ENCODE assay signal across 8 cellular contexts in the genomic region with DNA sequence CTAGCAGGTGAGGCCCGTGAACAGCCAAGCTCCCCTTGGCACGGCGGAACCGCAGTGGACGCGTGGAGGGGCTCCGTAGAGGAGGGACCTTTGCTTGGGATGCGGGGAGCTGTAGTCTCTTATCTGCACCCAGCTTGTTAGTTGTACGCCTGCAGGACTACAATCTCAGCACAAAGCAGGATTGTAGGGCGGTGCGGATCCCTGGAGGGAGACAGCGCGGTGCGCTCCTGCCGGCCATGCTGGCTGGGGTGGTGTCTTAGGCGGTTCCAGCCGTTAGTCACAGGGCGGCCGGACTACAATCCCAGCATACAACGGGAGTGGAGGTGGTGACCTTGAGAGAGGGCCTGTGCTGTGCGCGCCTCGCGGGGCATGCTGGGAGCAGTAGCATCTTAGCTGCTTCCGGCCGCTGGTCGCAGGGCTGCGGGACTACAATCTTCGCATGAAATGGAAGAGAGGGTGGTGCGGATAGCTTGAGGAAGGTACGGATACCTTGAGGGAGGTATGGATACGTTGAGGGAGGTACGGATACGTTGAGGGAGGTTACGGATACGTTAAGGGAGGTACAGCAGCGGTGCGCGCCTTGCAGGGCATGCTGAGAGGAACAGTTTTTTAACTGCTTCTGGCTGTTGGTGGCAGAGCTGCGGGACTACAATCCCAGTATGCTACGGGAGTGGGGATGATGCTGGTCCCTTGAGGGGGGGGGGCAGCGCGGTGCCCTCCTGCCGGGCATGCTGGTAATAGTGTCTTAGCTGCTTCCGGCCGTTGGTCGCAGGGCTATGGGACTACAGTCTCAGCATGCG.
DNase-seq lines count a peak whose midpoint lies in the region; ATAC-seq and TF ChIP-seq lines count a peak whose summit lies in the region.

No MANE protein-coding gene starts in this region.

- H3K36me3 Mint-ChIP-seq in activated T-helper 2 cell treated with anti-CD3 and anti-CD28 coated beads, Interferon-gamma antibody, Interleukin-2, Interleukin-4, amounts not matched to agents 10 μg/mL and 5 μg/mL and 100 μg/mL, durations not matched to agents 14 hours and 24 hours and 36 hours (ENCODE audit: low read depth): peaks cover 41% of the 10 kb centered on the region
- H3K36me3 Mint-ChIP-seq in natural killer cell: no peaks in the 10 kb centered on the region

- H3K9me3 ChIP-seq in DOHH2 (ENCODE audit: control insufficient read depth, insufficient read depth, low read length) (no peaks in the 10 kb centered on the region), GM23248 (ENCODE audit: low read depth) (no peaks in the 10 kb centered on the region), Karpas-422 (ENCODE audit: low read length) (peaks cover 6% of the 10 kb centered on the region; the same call in 1 of the 2 replicates)

- peak; percentile 94 to 99 (median 94) for ATAC-seq in natural killer cell

- intact Hi-C loops in activated T-helper 2 cell treated with anti-CD3 and anti-CD28 coated beads, Interferon-gamma antibody, Interleukin-2, Interleukin-4, amounts not matched to agents 10 μg/mL and 5 μg/mL and 100 μg/mL, durations not matched to agents 14 hours and 24 hours and 36 hours (cut with micrococcal nuclease): no loop called here
- intact Hi-C loops in natural killer cell (cut with micrococcal nuclease): no loop called here

- H3K27me3 ChIP-seq in DOHH2 (ENCODE audit: control insufficient read depth, low read length) (no peaks in the 10 kb centered on the region), GM23248 (replicated peaks; ENCODE audit: insufficient read depth) (no peaks in the 10 kb centered on the region), Karpas-422 (ENCODE audit: low read length) (no peaks in the 10 kb centered on the region)

- H3K4me2 ChIP-seq in DOHH2 (ENCODE audit: low read length): peak overlapping the region; percentile 84
- H3K4me2 ChIP-seq in GM23248 (ENCODE audit: unreplicated experiment): peak overlapping the region; percentile 89
- H3K4me2 ChIP-seq in Karpas-422 (ENCODE audit: low read depth, low read length, poor library complexity, severe bottlenecking): peak overlapping the region; percentile 91

- peak overlapping the region; percentile 96 for H2AFZ ChIP-seq in GM23248
- H2AFZ ChIP-seq in Karpas-422 (ENCODE audit: low read length): peak overlapping the region; percentile 52; the same call in 1 of the 2 replicates

- H3K4me1 Mint-ChIP-seq in activated T-helper 2 cell treated with anti-CD3 and anti-CD28 coated beads, Interferon-gamma antibody, Interleukin-2, Interleukin-4, amounts not matched to agents 10 μg/mL and 5 μg/mL and 100 μg/mL, durations not matched to agents 14 hours and 24 hours and 36 hours (ENCODE audit: low read depth): peaks cover 20% of the 10 kb centered on the region
- peaks cover 19 to 34% of the 10 kb centered on the region in 2 donors for H3K4me1 Mint-ChIP-seq in natural killer cell

- H3K4me3 ChIP-seq in DOHH2 (ENCODE audit: low read length) (peak overlapping the region; percentile 96), GM23248 (peak overlapping the region; percentile 93), Karpas-422 (ENCODE audit: low read length) (peak overlapping the region; percentile 82)

- TF ChIP-seq CTCF in DOHH2 (IDR thresholded peaks at IDR 0.05; ENCODE audit: low read depth, low read length, poor library complexity, severe bottlenecking) (no peak), natural killer cell (IDR thresholded peaks at IDR 0.05) (no peak)

- H3K4me1 ChIP-seq in DOHH2 (ENCODE audit: control insufficient read depth, low read length): peaks cover 28% of the 10 kb centered on the region
- H3K4me1 ChIP-seq in GM23248 (ENCODE audit: insufficient read depth): peaks cover 12% of the 10 kb centered on the region; the same call in 1 of the 2 replicates
- H3K4me1 ChIP-seq in Karpas-422 (ENCODE audit: low read length): peaks cover 17% of the 10 kb centered on the region

- H3K4me3 Mint-ChIP-seq in activated T-helper 2 cell treated with anti-CD3 and anti-CD28 coated beads, Interferon-gamma antibody, Interleukin-2, Interleukin-4, amounts not matched to agents 10 μg/mL and 5 μg/mL and 100 μg/mL, durations not matched to agents 14 hours and 24 hours and 36 hours (ENCODE audit: low read depth): peak overlapping the region; percentile 95
- peak overlapping the region; percentile 99 for H3K4me3 Mint-ChIP-seq in natural killer cell

- peaks cover 1% of the 10 kb centered on the region for H3K9me3 Mint-ChIP-seq in activated T-helper 2 cell treated with anti-CD3 and anti-CD28 coated beads, Interferon-gamma antibody, Interleukin-2, Interleukin-4, amounts not matched to agents 10 μg/mL and 5 μg/mL and 100 μg/mL, durations not matched to agents 14 hours and 24 hours and 36 hours
- H3K9me3 Mint-ChIP-seq in natural killer cell: no peaks in the 10 kb centered on the region

- H3K27ac ChIP-seq in DOHH2 (ENCODE audit: low read depth, low read length) (peak overlapping the region; percentile 69), GM23248 (peak overlapping the region; percentile 74), Karpas-422 (ENCODE audit: low read length) (peak overlapping the region; percentile 69)

- H3K79me2 ChIP-seq in DOHH2 (ENCODE audit: control insufficient read depth, low read length) (peaks cover 86% of the 10 kb centered on the region), GM23248 (ENCODE audit: insufficient read depth) (peaks cover 84% of the 10 kb centered on the region), Karpas-422 (ENCODE audit: low read length) (peaks cover 80% of the 10 kb centered on the region)

- no peaks in the 10 kb centered on the region for H3K27me3 Mint-ChIP-seq in activated T-helper 2 cell treated with anti-CD3 and anti-CD28 coated beads, Interferon-gamma antibody, Interleukin-2, Interleukin-4, amounts not matched to agents 10 μg/mL and 5 μg/mL and 100 μg/mL, durations not matched to agents 14 hours and 24 hours and 36 hours (ENCODE audit: low read depth)
- no peaks in the 10 kb centered on the region for H3K27me3 Mint-ChIP-seq in natural killer cell (ENCODE audit: low read depth in 2 of 2)

- WGBS in GM23248 (ENCODE audit: low coverage in 1 of 2, low lambda C conversion rate in 2 of 2, missing lambda C conversion rate in 2 of 2), 2 experiments: 0 to 1% methylated on average over 46 to 47 of the region's 48 CpGs

- DNase-seq in GM23248 (peak; percentile 99), Karpas-422 (peak; percentile 98), RPMI7951 (ENCODE audit: low read depth) (peak; percentile 96), fibroblast of peridontal ligament (ENCODE audit: extremely low read depth) (peak; percentile 89), natural killer cell (peak; percentile 83)
- DNase-seq in activated T-helper 2 cell treated with anti-CD3 and anti-CD28 coated beads, Interferon-gamma antibody, Interleukin-2, Interleukin-4, amounts not matched to agents 10 μg/mL and 5 μg/mL and 100 μg/mL, durations not matched to agents 14 hours and 24 hours and 36 hours (ENCODE audit: low spot score): peak; percentile 90
- DNase-seq in stimulated activated naive CD4-positive, alpha-beta T cell (lab: John Stamatoyannopoulos, UW): peak; percentile 79 to 89 (median 86)

- in situ Hi-C loops in GM23248 (cut with MboI): no loop called here

- peak overlapping the region; percentile 91 for H3K27ac Mint-ChIP-seq in activated T-helper 2 cell treated with anti-CD3 and anti-CD28 coated beads, Interferon-gamma antibody, Interleukin-2, Interleukin-4, amounts not matched to agents 10 μg/mL and 5 μg/mL and 100 μg/mL, durations not matched to agents 14 hours and 24 hours and 36 hours
- H3K27ac Mint-ChIP-seq in natural killer cell: peak overlapping the region; percentile 92

- peaks cover 9% of the 10 kb centered on the region; the same call in 1 of the 2 replicates for H3F3A ChIP-seq in DOHH2 (ENCODE audit: control insufficient read depth, insufficient read depth)
- H3F3A ChIP-seq in GM23248 (ENCODE audit: insufficient read depth): peaks cover 5% of the 10 kb centered on the region

- no peaks in the 10 kb centered on the region for H3K9me2 ChIP-seq in DOHH2 (replicated peaks; ENCODE audit: control insufficient read depth, low read length)
- H3K9me2 ChIP-seq in GM23248 (ENCODE audit: insufficient read depth): no peaks in the 10 kb centered on the region
- no peaks in the 10 kb centered on the region for H3K9me2 ChIP-seq in Karpas-422 (replicated peaks; ENCODE audit: insufficient read depth, low read length)

- H4K20me1 ChIP-seq in DOHH2 (ENCODE audit: control insufficient read depth, insufficient read depth, low read depth, low read length): peaks cover 13% of the 10 kb centered on the region; the same call in 1 of the 2 replicates
- H4K20me1 ChIP-seq in GM23248 (ENCODE audit: insufficient read depth): no peaks in the 10 kb centered on the region
- peaks cover 3% of the 10 kb centered on the region; the same call in 1 of the 2 replicates for H4K20me1 ChIP-seq in Karpas-422 (ENCODE audit: insufficient read depth, low read depth, low read length)

- H3K9ac ChIP-seq in GM23248 (peak overlapping the region; percentile 85), Karpas-422 (ENCODE audit: low read length) (peak overlapping the region; percentile 90)

- peaks cover 47% of the 10 kb centered on the region for H3K36me3 ChIP-seq in DOHH2 (ENCODE audit: control insufficient read depth, low read length)
- H3K36me3 ChIP-seq in GM23248 (ENCODE audit: low read depth): peaks cover 4% of the 10 kb centered on the region; the same call in 1 of the 2 replicates
- peaks cover 47% of the 10 kb centered on the region for H3K36me3 ChIP-seq in Karpas-422 (ENCODE audit: insufficient read depth, low read length)

Comparison
In these comparisons a context has a peak if more than half of its experiments do, and no peak if none do; other contexts are left out.
1. Peak in every context shown above with its lines: DNase-seq, ATAC-seq, H3K4me3 ChIP-seq and H3K27ac ChIP-seq.